Comparison of ENCODE assay signal across 8 cellular contexts in the genomic region with DNA sequence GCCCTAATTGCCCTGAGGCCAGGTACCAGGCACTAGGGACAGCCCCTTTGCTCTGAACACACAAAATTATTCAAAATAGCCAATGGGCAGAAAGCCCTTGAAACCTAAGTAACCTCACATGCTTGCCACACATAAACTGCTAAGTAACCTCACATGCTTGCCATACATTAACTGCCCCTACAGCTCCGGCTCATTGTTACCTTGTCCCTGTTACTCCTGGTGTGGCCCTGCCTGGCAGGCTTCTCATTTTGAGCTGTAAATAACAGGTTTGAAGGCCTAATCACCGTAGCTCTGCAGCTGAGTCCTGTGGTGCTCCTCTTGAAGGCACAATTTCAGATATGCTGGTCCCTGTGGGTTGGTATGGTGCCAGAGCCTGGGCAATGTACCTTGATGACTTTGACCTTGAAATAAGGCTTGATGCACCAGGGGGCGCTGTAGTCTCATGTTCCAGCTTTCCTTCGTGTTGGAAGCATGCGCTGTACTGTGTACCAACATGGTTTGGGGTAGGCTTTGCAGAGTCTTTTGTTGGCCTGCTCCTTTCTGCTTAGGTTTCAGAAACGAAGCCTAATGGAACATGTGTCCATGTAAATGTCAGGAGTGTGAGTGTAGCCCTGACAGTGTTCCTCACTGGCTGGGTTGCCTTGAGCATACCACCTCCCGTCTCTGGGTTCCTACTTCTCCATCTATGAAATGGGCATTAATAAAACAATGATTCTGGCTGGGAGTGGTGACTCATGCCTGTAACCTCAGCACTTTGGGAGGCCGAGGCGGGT. TPM values are rescaled to one million over a fixed set of nuclear protein-coding genes. Genes with fewer than 3 reads are reported as not detected.
DNase-seq lines count a peak whose midpoint lies in the region; ATAC-seq, FAIRE-seq and TF ChIP-seq lines count a peak whose summit lies in the region.

No MANE protein-coding gene starts in this region.

- H3K27ac Mint-ChIP-seq in activated T-helper 17 cell treated with anti-CD3 and anti-CD28 coated beads, Interleukin-2, amount 50 U/mL, for 72 hours: peak overlapping the region; percentile 86

- peak; percentile 65 for TF ChIP-seq CTCF in RWPE1 (conservative IDR thresholded peaks at IDR 0.05; ENCODE audit: low read depth)

- CTCF ChIA-PET in RWPE1 (lab: Yijun Ruan, JAX): interaction anchor here (0.6 kb wide), 2 partner anchors 21 to 426 kb away, joined by 3 read pairs; no protein-coding TSS in a partner anchor

- DNase-seq in EH (ENCODE audit: low read depth): peak; percentile 76
- peak; percentile 78 for DNase-seq in LHCN-M2 (ENCODE audit: low read depth)
- peak; percentile 35 for DNase-seq in RWPE1 (ENCODE audit: low spot score)
- DNase-seq in germinal center (ENCODE audit: low spot score): peak; percentile 58
- peak in 7 of 10 donors; percentile 55 to 90 (median 65) for DNase-seq in posterior cingulate gyrus
- peak; percentile 57 for DNase-seq in urothelium cell line (ENCODE audit: low spot score)

- peak overlapping the region; percentile 100 for H3K4me3 Mint-ChIP-seq in activated T-helper 17 cell treated with anti-CD3 and anti-CD28 coated beads, Interleukin-2, amount 50 U/mL, for 72 hours

- intact Hi-C loops in posterior cingulate gyrus (cut with DNase I): loop anchor here (2.0 kb wide), 1 partner anchor 127 kb away; no protein-coding TSS in a partner anchor

- POLR2A ChIA-PET in RWPE1 (lab: Yijun Ruan, JAX; ENCODE audit: low non-redundant PET): no interaction called here

- H3K36me3 Mint-ChIP-seq in activated T-helper 17 cell treated with anti-CD3 and anti-CD28 coated beads, Interleukin-2, amount 50 U/mL, for 72 hours (ENCODE audit: low read depth): peaks cover 15% of the 10 kb centered on the region

- no peaks in the 10 kb centered on the region for H3K9me3 Mint-ChIP-seq in activated T-helper 17 cell treated with anti-CD3 and anti-CD28 coated beads, Interleukin-2, amount 50 U/mL, for 72 hours

- no peak for FAIRE-seq in urothelium cell line (lab: Jason Lieb, UNC)

- no peak overlapping the region for H3K27ac ChIP-seq in RWPE1

- no peaks in the 10 kb centered on the region for H3K27me3 Mint-ChIP-seq in activated T-helper 17 cell treated with anti-CD3 and anti-CD28 coated beads, Interleukin-2, amount 50 U/mL, for 72 hours

- H3K4me1 Mint-ChIP-seq in activated T-helper 17 cell treated with anti-CD3 and anti-CD28 coated beads, Interleukin-2, amount 50 U/mL, for 72 hours: peaks cover 28% of the 10 kb centered on the region

- peak; percentile 88 for ATAC-seq in GM21737 (IDR thresholded peaks at IDR 0.05; ENCODE audit: unreplicated experiment)
- peak; percentile 77 for ATAC-seq in activated T-helper 17 cell treated with anti-CD3 and anti-CD28 coated beads, Interleukin-2, amount 50 U/mL, for 72 hours (replicated peaks)

RNA-seq across cellular contexts. Expression of a gene that starts 3.8 kb away (rescaled TPM):
- total RNA-seq in LHCN-M2 (2014; rRNA removed): not detected in 2 replicates
- not detected for polyA plus RNA-seq in LHCN-M2 (2012)
- 100 to 1,000 TPM; 207 to 271 TPM for total RNA-seq in activated T-helper 17 cell treated with anti-CD3 and anti-CD28 coated beads, Interleukin-2, amount 50 U/mL, for 72 hours

Comparison
In these comparisons a context has a peak if more than half of its experiments do, and no peak if none do; other contexts are left out.
1. RNA of a gene that starts 3.8 kb away (total RNA-seq): 207 to 271 TPM in activated T-helper 17 cell treated with anti-CD3 and anti-CD28 coated beads, Interleukin-2, amount 50 U/mL, for 72 hours; not detected in LHCN-M2; every median in the first group is over 100 times any median in the second.
2. Peak in every context shown above with its lines, with median percentiles within 50 percentile points of each other: DNase-seq.